20 cellular contexts compared by ENCODE assay signal in genomic region chr2:71711470-71711857, GRCh38.
A peak's percentile ranks its signal among the peaks of the same experiment; 100 is the strongest.
DNase-seq lines count a peak whose midpoint lies in the region; ATAC-seq and TF ChIP-seq lines count a peak whose summit lies in the region.
"Had no signal": no experiment of that assay in that cellular context is flagged by ENCODE, and none has a peak within 500 bp of the region (broad histone marks: within the 10 kb centered on the region; RNA-seq: fewer than 3 reads in every experiment).

No MANE protein-coding gene starts in this region.

- ATAC-seq in Right ventricle myocardium superior (ENCODE audit: poor library complexity) (no peak), heart right ventricle (no peak), foreskin keratinocyte (peak; percentile 10), HG02623 (IDR thresholded peaks at IDR 0.05; ENCODE audit: unreplicated experiment) (no peak)
- ATAC-seq: psoas muscle had no signal

- H3K36me3 Mint-ChIP-seq in type B pancreatic cell, result no peaks in the 10 kb centered on the region
- H3K36me3 Mint-ChIP-seq: activated naive CD8-positive, alpha-beta T cell treated with anti-CD3 and anti-CD28 coated beads, Interleukin-2, amount 10 ng/mL, durations not matched to agents 7 days and 5 days; IgD-negative memory B cell had no signal

- H3K4me3 ChIP-seq in heart right ventricle, result no peak overlapping the region
- H3K4me3 ChIP-seq: A549, psoas muscle had no signal

- no peaks in the 10 kb centered on the region for H3K9me3 ChIP-seq in heart right ventricle
- H3K9me3 ChIP-seq: A549, psoas muscle had no signal

- no peaks in the 10 kb centered on the region for H3K9me3 Mint-ChIP-seq in type B pancreatic cell
- H3K9me3 Mint-ChIP-seq: activated CD4-positive, alpha-beta T cell treated with anti-CD3 and anti-CD28 coated beads, Interleukin-2, amount 10 ng/mL, durations not matched to agents 24 days and 14 days; activated naive CD8-positive, alpha-beta T cell treated with anti-CD3 and anti-CD28 coated beads, Interleukin-2, amount 10 ng/mL, durations not matched to agents 7 days and 5 days; central memory CD8-positive, alpha-beta T cell; IgD-negative memory B cell had no signal

- H3K27ac Mint-ChIP-seq in type B pancreatic cell, result no peak overlapping the region
- H3K27ac Mint-ChIP-seq: activated CD4-positive, alpha-beta T cell treated with anti-CD3 and anti-CD28 coated beads, Interleukin-2, amount 10 ng/mL, durations not matched to agents 24 days and 14 days; activated naive CD8-positive, alpha-beta T cell treated with anti-CD3 and anti-CD28 coated beads, Interleukin-2, amount 10 ng/mL, durations not matched to agents 7 days and 5 days; IgD-negative memory B cell had no signal

- TF ChIP-seq CTCF in heart right ventricle (IDR thresholded peaks at IDR 0.05) (no peak), foreskin keratinocyte (conservative IDR thresholded peaks at IDR 0.05) (no peak), type B pancreatic cell (conservative IDR thresholded peaks at IDR 0.05) (no peak)

- no peak overlapping the region for H3K27ac ChIP-seq in heart right ventricle
- no peak overlapping the region for H3K27ac ChIP-seq in foreskin keratinocyte
- H3K27ac ChIP-seq: psoas muscle had no signal

- WGBS in heart right ventricle, 2 donors, result 71% methylated on average over 5 of the region's 5 CpGs

- H3K27me3 ChIP-seq in heart right ventricle (no peaks in the 10 kb centered on the region), foreskin keratinocyte (peaks cover 15% of the 10 kb centered on the region)

- peak overlapping the region; percentile 37 for H3K4me3 Mint-ChIP-seq in type B pancreatic cell
- H3K4me3 Mint-ChIP-seq: activated CD4-positive, alpha-beta T cell treated with anti-CD3 and anti-CD28 coated beads, Interleukin-2, amount 10 ng/mL, durations not matched to agents 24 days and 14 days; activated naive CD8-positive, alpha-beta T cell treated with anti-CD3 and anti-CD28 coated beads, Interleukin-2, amount 10 ng/mL, durations not matched to agents 7 days and 5 days; central memory CD8-positive, alpha-beta T cell; IgD-negative memory B cell had no signal

- H3K36me3 ChIP-seq in heart right ventricle, result no peaks in the 10 kb centered on the region

- H3K4me1 ChIP-seq in heart right ventricle (peaks cover 4 to 50% (median 23%) of the 10 kb centered on the region in 9 donors), foreskin keratinocyte (no peaks in the 10 kb centered on the region)

- H3K4me1 Mint-ChIP-seq in type B pancreatic cell (ENCODE audit: unreplicated experiment), result peaks cover 18% of the 10 kb centered on the region
- H3K4me1 Mint-ChIP-seq: activated CD4-positive, alpha-beta T cell treated with anti-CD3 and anti-CD28 coated beads, Interleukin-2, amount 10 ng/mL, durations not matched to agents 24 days and 14 days; activated naive CD8-positive, alpha-beta T cell treated with anti-CD3 and anti-CD28 coated beads, Interleukin-2, amount 10 ng/mL, durations not matched to agents 7 days and 5 days; central memory CD8-positive, alpha-beta T cell; IgD-negative memory B cell had no signal

- H3K27me3 Mint-ChIP-seq in type B pancreatic cell, result peaks cover 7% of the 10 kb centered on the region
- H3K27me3 Mint-ChIP-seq: activated CD4-positive, alpha-beta T cell treated with anti-CD3 and anti-CD28 coated beads, Interleukin-2, amount 10 ng/mL, durations not matched to agents 24 days and 14 days; activated naive CD8-positive, alpha-beta T cell treated with anti-CD3 and anti-CD28 coated beads, Interleukin-2, amount 10 ng/mL, durations not matched to agents 7 days and 5 days; IgD-negative memory B cell had no signal

- intact Hi-C loops in Right ventricle myocardium superior (cut with DNase I) (no loop called here), heart right ventricle (cut with DNase I) (loop anchor here in 1 of 10 donors (10.0 kb wide), 1 partner anchor 173 kb away; no protein-coding TSS in a partner anchor)

- DNase-seq in Right ventricle myocardium superior, result peak; percentile 50
- DNase-seq in heart right ventricle, result no peak
- DNase-seq in T1000 (lab: John Stamatoyannopoulos, UW), result peak; percentile 30
- DNase-seq in foreskin keratinocyte, result peak in 1 of 2 donors; percentile 6
- DNase-seq in type B pancreatic cell (ENCODE audit: extremely low spot score, unreplicated experiment), result no peak
- DNase-seq in kidney tubule cell (ENCODE audit: low spot score), result no peak
- DNase-seq in Ammon's horn (ENCODE audit: low spot score), result no peak
- DNase-seq: activated CD4-positive, alpha-beta T cell treated with anti-CD3 and anti-CD28 coated beads, Interleukin-2, amount 10 ng/mL, durations not matched to agents 24 days and 14 days; activated naive CD8-positive, alpha-beta T cell treated with anti-CD3 and anti-CD28 coated beads, Interleukin-2, amount 10 ng/mL, durations not matched to agents 7 days and 5 days; activated T-cell treated with anti-CD3 and anti-CD28 coated beads for 4 hours; COR-L47; kidney glomerular epithelial cell; NCI-H1105 treated with DMSO at 0.1 percent for 48 hours; SHP77 treated with DMSO at 0.1 percent for 48 hours; T-helper 9 cell had no signal

Comparison
In these comparisons a context has a peak if more than half of its experiments do, and no peak if none do; other contexts are left out.
1. DNase-seq: peak in Right ventricle myocardium superior (single experiment) and T1000 (single experiment); none in heart right ventricle (0 of 2), type B pancreatic cell (single experiment), kidney tubule cell (single experiment) and Ammon's horn (single experiment).